In the genomic region with DNA sequence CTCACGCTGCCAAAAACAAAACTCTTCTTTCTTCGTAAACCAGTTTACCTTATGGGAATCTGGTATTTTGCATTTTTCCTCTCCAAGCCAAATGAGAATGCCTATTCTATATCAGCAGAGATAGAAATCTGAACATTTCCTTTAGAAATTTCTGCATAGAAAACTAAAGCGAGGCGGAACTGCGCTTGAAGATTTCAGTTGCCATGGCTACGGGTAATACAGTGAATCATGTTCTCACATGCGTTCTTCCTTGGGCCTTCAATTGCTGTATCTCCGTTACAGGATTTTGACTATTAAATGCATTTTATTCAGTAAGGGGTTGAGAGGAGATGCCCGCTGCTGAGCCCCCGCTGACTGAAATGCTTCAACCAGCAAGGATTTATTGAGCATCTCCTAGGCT, we compare ENCODE assay signal across 17 cellular contexts.
"Had no signal": no experiment of that assay in that cellular context is flagged by ENCODE, and none has a peak within 500 bp of the region (broad histone marks: within the 10 kb centered on the region; RNA-seq: fewer than 3 reads in every experiment).

No MANE protein-coding gene starts in this region.

- H3K9me3 ChIP-seq: esophagus muscularis mucosa, heart left ventricle, testis, uterus had no signal

- H3K36me3 Mint-ChIP-seq: WTC11 had no signal

- H3K4me3 ChIP-seq: esophagus muscularis mucosa, heart left ventricle, testis, uterus had no signal

- ATAC-seq: heart left ventricle; stimulated activated naive CD8-positive, alpha-beta T cell treated with anti-CD3 and anti-CD28 coated beads, Interleukin-15, Interleukin-2, amounts not matched to agents 100 U/mL and 50 U/mL, for 24 hours; T-helper 17 cell; WTC11 had no signal

- H3K9me3 Mint-ChIP-seq: activated CD4-positive, alpha-beta T cell treated with anti-CD3 and anti-CD28 coated beads, Interleukin-2, amount 10 ng/mL, durations not matched to agents 24 days and 14 days; activated T-cell treated with anti-CD3 and anti-CD28 coated beads, Interleukin-2, amount 50 U/mL, for 24 hours; dendritic cell treated with granulocyte-macrophage colony-stimulating factor and Interleukin-4, amounts not matched to agents 40 ng/mL and 50 ng/mL, for 4 days; endodermal cell; neural crest cell; WTC11 had no signal

- H3K4me3 Mint-ChIP-seq: activated CD4-positive, alpha-beta T cell treated with anti-CD3 and anti-CD28 coated beads, Interleukin-2, amount 10 ng/mL, durations not matched to agents 24 days and 14 days; activated T-cell treated with anti-CD3 and anti-CD28 coated beads, Interleukin-2, amount 50 U/mL, for 24 hours; dendritic cell treated with granulocyte-macrophage colony-stimulating factor and Interleukin-4, amounts not matched to agents 40 ng/mL and 50 ng/mL, for 4 days; endodermal cell; neural crest cell; WTC11 had no signal

- H3K27ac Mint-ChIP-seq: activated T-cell treated with anti-CD3 and anti-CD28 coated beads, Interleukin-2, amount 50 U/mL, for 24 hours; dendritic cell treated with granulocyte-macrophage colony-stimulating factor and Interleukin-4, amounts not matched to agents 40 ng/mL and 50 ng/mL, for 4 days; endodermal cell; T-helper 17 cell; WTC11 had no signal

- H3K27ac ChIP-seq: esophagus muscularis mucosa, testis, uterus had no signal

- DNase-seq: activated CD4-positive, alpha-beta T cell treated with anti-CD3 and anti-CD28 coated beads, Interleukin-2, amount 10 ng/mL, durations not matched to agents 24 days and 14 days; activated effector memory CD4-positive, alpha-beta T cell treated with anti-CD3 and anti-CD28 coated beads, Interleukin-2, amount 50 U/mL, for 16 hours; activated T-cell treated with anti-CD3 and anti-CD28 coated beads, Interleukin-2, amount 50 U/mL, for 24 hours; endodermal cell; heart left ventricle; islet precursor cell; mesendoderm; stimulated activated CD4-positive, alpha-beta T cell treated with anti-CD3 and anti-CD28 coated beads, Interleukin-4, amount 100 ng/mL, for 1 hour; stimulated activated CD8-positive, alpha-beta memory T cell treated with anti-CD3 and anti-CD28 coated beads, Interleukin-4, amount 100 ng/mL, for 48 hours; stimulated activated naive CD8-positive, alpha-beta T cell treated with anti-CD3 and anti-CD28 coated beads, Interleukin-15, Interleukin-2, amounts not matched to agents 100 U/mL and 50 U/mL, for 24 hours; T-helper 17 cell; testis; uterus had no signal

- H3K4me1 ChIP-seq: uterus had no signal

- H3K36me3 ChIP-seq: esophagus muscularis mucosa, heart left ventricle, uterus had no signal

- H3K4me1 Mint-ChIP-seq: endodermal cell, WTC11 had no signal

- H3K27me3 Mint-ChIP-seq: activated CD4-positive, alpha-beta T cell treated with anti-CD3 and anti-CD28 coated beads, Interleukin-2, amount 10 ng/mL, durations not matched to agents 24 days and 14 days; activated T-cell treated with anti-CD3 and anti-CD28 coated beads, Interleukin-2, amount 50 U/mL, for 24 hours; T-helper 17 cell had no signal

- H3K27me3 ChIP-seq: esophagus muscularis mucosa, heart left ventricle, testis, uterus had no signal
